ENCODE assay signal across 13 cellular contexts in genomic region chr3:190526787-190527767, GRCh38. TPM values are rescaled to one million over a fixed set of nuclear protein-coding genes. Genes with fewer than 3 reads are reported as not detected.
A peak's percentile ranks its signal among the peaks of the same experiment; 100 is the strongest.
DNase-seq lines count a peak whose midpoint lies in the region; ATAC-seq and TF ChIP-seq lines count a peak whose summit lies in the region.
"Had no signal": no experiment of that assay in that cellular context is flagged by ENCODE, and none has a peak within 500 bp of the region (broad histone marks: within the 10 kb centered on the region; RNA-seq: fewer than 3 reads in every experiment).

No MANE protein-coding gene starts in this region.

- H2AFZ ChIP-seq in osteoblast (ENCODE audit: low read length): no peak overlapping the region

- no peak overlapping the region for H3K4me3 ChIP-seq in MG63
- no peak overlapping the region for H3K4me3 ChIP-seq in cardiac fibroblast (replicated peaks in 1 of 2; ENCODE audit: low read depth in 2 of 2, low read length in 2 of 2)
- no peak overlapping the region for H3K4me3 ChIP-seq in osteoblast (ENCODE audit: insufficient read depth, low read length)
- H3K4me3 ChIP-seq: suprapubic skin had no signal

- H3K4me1 ChIP-seq in osteoblast (ENCODE audit: insufficient read depth, low read length): peaks cover 22% of the 10 kb centered on the region

- H3K4me1 Mint-ChIP-seq in activated CD8-positive, alpha-beta memory T cell treated with anti-CD3 and anti-CD28 coated beads, Interleukin-2, amount 10 ng/mL, durations not matched to agents 7 days and 5 days: no peaks in the 10 kb centered on the region

- H3K27me3 Mint-ChIP-seq in activated CD8-positive, alpha-beta memory T cell treated with anti-CD3 and anti-CD28 coated beads, Interleukin-2, amount 10 ng/mL, durations not matched to agents 7 days and 5 days: no peaks in the 10 kb centered on the region
- H3K27me3 Mint-ChIP-seq: activated naive CD8-positive, alpha-beta T cell treated with anti-CD3 and anti-CD28 coated beads, Interleukin-2, amount 50 U/mL, for 24 hours had no signal

- H3K36me3 ChIP-seq in MG63: no peaks in the 10 kb centered on the region; the same call in 1 of the 2 replicates
- no peaks in the 10 kb centered on the region for H3K36me3 ChIP-seq in osteoblast (ENCODE audit: insufficient read depth, low read length)
- H3K36me3 ChIP-seq: suprapubic skin had no signal

- H3K79me2 ChIP-seq in osteoblast (ENCODE audit: insufficient read depth, low read length): peaks cover 4% of the 10 kb centered on the region

- H4K20me1 ChIP-seq in osteoblast (ENCODE audit: insufficient read depth, low read length): no peaks in the 10 kb centered on the region

- H3K4me3 Mint-ChIP-seq in activated CD8-positive, alpha-beta memory T cell treated with anti-CD3 and anti-CD28 coated beads, Interleukin-2, amount 10 ng/mL, durations not matched to agents 7 days and 5 days: no peak overlapping the region
- H3K4me3 Mint-ChIP-seq: activated naive CD8-positive, alpha-beta T cell treated with anti-CD3 and anti-CD28 coated beads, Interleukin-2, amount 50 U/mL, for 24 hours; activated T-cell treated with anti-CD3 and anti-CD28 coated beads, Interleukin-2, amount 50 U/mL, for 4 hours; CD14-positive monocyte; T-helper 1 cell treated with Interleukin-12 subunit alpha and Interleukin-12 subunit beta and Interleukin-4 antibody, amounts not matched to agents 30 μg/mL and 1 μg/mL, for 36 hours had no signal

- H3K27ac Mint-ChIP-seq in activated CD8-positive, alpha-beta memory T cell treated with anti-CD3 and anti-CD28 coated beads, Interleukin-2, amount 10 ng/mL, durations not matched to agents 7 days and 5 days: no peak overlapping the region
- H3K27ac Mint-ChIP-seq: activated naive CD8-positive, alpha-beta T cell treated with anti-CD3 and anti-CD28 coated beads, Interleukin-2, amount 50 U/mL, for 24 hours; T-helper 1 cell treated with Interleukin-12 subunit alpha and Interleukin-12 subunit beta and Interleukin-4 antibody, amounts not matched to agents 30 μg/mL and 1 μg/mL, for 36 hours had no signal

- TF ChIP-seq CTCF in cardiac fibroblast (IDR thresholded peaks at IDR 0.05; ENCODE audit: low read depth, low read length): no peak
- no peak for TF ChIP-seq CTCF in osteoblast (IDR thresholded peaks at IDR 0.05; ENCODE audit: extremely low read depth, low read depth, low read length)

- H3K4me2 ChIP-seq in osteoblast (ENCODE audit: insufficient read depth, low read length): peak overlapping the region; percentile 58

- H3K36me3 Mint-ChIP-seq in activated CD8-positive, alpha-beta memory T cell treated with anti-CD3 and anti-CD28 coated beads, Interleukin-2, amount 10 ng/mL, durations not matched to agents 7 days and 5 days: peaks cover 25% of the 10 kb centered on the region

- H3K27ac ChIP-seq in osteoblast (ENCODE audit: low read depth, low read length): no peak overlapping the region
- H3K27ac ChIP-seq: suprapubic skin had no signal

- peak; percentile 46 for DNase-seq in EL
- DNase-seq in MG63: peak; percentile 38
- peak; percentile 67 to 77 for DNase-seq in cardiac fibroblast (ENCODE audit: low read depth in 2 of 2)
- no peak for DNase-seq in osteoblast (ENCODE audit: insufficient read length, low spot score, missing footprints)
- DNase-seq in NCI-H446 (lab: John Stamatoyannopoulos, UW): no peak
- no peak for DNase-seq in NCI-H1930 (lab: John Stamatoyannopoulos, UW)
- DNase-seq in activated CD8-positive, alpha-beta memory T cell treated with anti-CD3 and anti-CD28 coated beads, Interleukin-2, amount 10 ng/mL, durations not matched to agents 7 days and 5 days: no peak
- DNase-seq: activated naive CD8-positive, alpha-beta T cell treated with anti-CD3 and anti-CD28 coated beads, Interleukin-2, amount 50 U/mL, for 24 hours; activated T-cell treated with anti-CD3 and anti-CD28 coated beads, Interleukin-2, amount 50 U/mL, for 4 hours had no signal

- no peak for ATAC-seq in activated CD8-positive, alpha-beta memory T cell treated with anti-CD3 and anti-CD28 coated beads, Interleukin-2, amount 10 ng/mL, durations not matched to agents 7 days and 5 days
- ATAC-seq: activated naive CD8-positive, alpha-beta T cell treated with anti-CD3 and anti-CD28 coated beads, Interleukin-2, amount 50 U/mL, for 24 hours; activated T-cell treated with anti-CD3 and anti-CD28 coated beads, Interleukin-2, amount 50 U/mL, for 4 hours; Panc1 had no signal

- H3K9me3 Mint-ChIP-seq in activated CD8-positive, alpha-beta memory T cell treated with anti-CD3 and anti-CD28 coated beads, Interleukin-2, amount 10 ng/mL, durations not matched to agents 7 days and 5 days (ENCODE audit: low read depth): no peaks in the 10 kb centered on the region
- H3K9me3 Mint-ChIP-seq: activated naive CD8-positive, alpha-beta T cell treated with anti-CD3 and anti-CD28 coated beads, Interleukin-2, amount 50 U/mL, for 24 hours; activated T-cell treated with anti-CD3 and anti-CD28 coated beads, Interleukin-2, amount 50 U/mL, for 4 hours had no signal

- H3K27me3 ChIP-seq in MG63 (no peaks in the 10 kb centered on the region), osteoblast (ENCODE audit: insufficient read depth, low read length) (no peaks in the 10 kb centered on the region)
- H3K27me3 ChIP-seq: suprapubic skin had no signal

- H3K9me3 ChIP-seq in MG63 (0 out of 2 replicates have a peak, but pooled peaks cover 2% of the 10 kb centered on the region), osteoblast (ENCODE audit: low read depth, low read length) (no peaks in the 10 kb centered on the region)
- H3K9me3 ChIP-seq: suprapubic skin had no signal

- CTCF ChIA-PET in activated CD8-positive, alpha-beta memory T cell treated with anti-CD3 and anti-CD28 coated beads, Interleukin-2, amount 10 ng/mL, durations not matched to agents 7 days and 5 days (lab: Charles Lee): no interaction called here

RNA-seq across cellular contexts. Expression of gene IL1RAP, which starts 13.2 kb away (rescaled TPM):
- total RNA-seq in MG63 (2014; rRNA removed; shearing (Covaris generic); ENCODE audit: low replicate concordance): 6.4 TPM in 2 replicates
- total RNA-seq in osteoblast: 14.7 and 14.8 TPM in 2 replicates
- total RNA-seq in activated CD8-positive, alpha-beta memory T cell treated with anti-CD3 and anti-CD28 coated beads, Interleukin-2, amount 10 ng/mL, durations not matched to agents 7 days and 5 days: 10 to 100 TPM in 1 of 2 experiments, 1 to 10 TPM in 1; 8.4 to 11.5 TPM

Comparison
In these comparisons a context has a peak if more than half of its experiments do, and no peak if none do; other contexts are left out.
1. DNase-seq: peak in EL (single experiment), MG63 (single experiment) and cardiac fibroblast (2 of 2); none in osteoblast (single experiment), NCI-H446 (0 of 2), NCI-H1930 (0 of 2) and activated CD8-positive, alpha-beta memory T cell treated with anti-CD3 and anti-CD28 coated beads, Interleukin-2, amount 10 ng/mL, durations not matched to agents 7 days and 5 days (single experiment).